8 cellular contexts compared by ENCODE assay signal in genomic region chr3:187150599-187150998, GRCh38. TPM values are rescaled to one million over a fixed set of nuclear protein-coding genes. Genes with fewer than 3 reads are reported as not detected.
DNase-seq lines count a peak whose midpoint lies in the region; FAIRE-seq and TF ChIP-seq lines count a peak whose summit lies in the region.

No MANE protein-coding gene starts in this region.

- FAIRE-seq in kidney (lab: Jason Lieb, UNC) = no peak

- H3K9me3 ChIP-seq in Peyer's patch (no peaks in the 10 kb centered on the region), kidney (ENCODE audit: control insufficient read depth in 1 of 2, low read length in 2 of 2) (no peaks in the 10 kb centered on the region)

- DNase-seq in Peyer's patch = peak in 2 of 3 donors; percentile 70 to 84
- DNase-seq in activated naive CD4-positive, alpha-beta T cell (lab: John Stamatoyannopoulos, UW) = peak; percentile 7 to 50 (median 24)
- peak; percentile 29 to 57 for DNase-seq in stimulated activated CD4-positive, alpha-beta T cell treated with anti-CD3 and anti-CD28 coated beads, Interleukin-12 subunit alpha, Interleukin-12 subunit beta, amount 100 ng/mL, for 24 hours (ENCODE audit: low read depth in 2 of 2)
- no peak for DNase-seq in LoVo (ENCODE audit: low spot score)
- no peak for DNase-seq in ecto neural progenitor cell (ENCODE audit: low spot score)
- DNase-seq in occipital lobe (lab: John Stamatoyannopoulos, UW) = no peak
- DNase-seq in kidney = no peak

- H3K4me1 ChIP-seq in Peyer's patch = no peaks in the 10 kb centered on the region
- no peaks in the 10 kb centered on the region for H3K4me1 ChIP-seq in kidney (ENCODE audit: control insufficient read depth in 1 of 2, insufficient read depth in 1 of 2, low read depth in 1 of 2, low read length in 2 of 2)

- intact Hi-C loops in kidney (cut with DNase I) = no loop called here

- H3K27me3 ChIP-seq in Peyer's patch = no peaks in the 10 kb centered on the region

- no peak overlapping the region for H3K9ac ChIP-seq in kidney (ENCODE audit: low read length in 2 of 2)

- TF ChIP-seq CTCF in GM12873 (IDR thresholded peaks at IDR 0.05; ENCODE audit: insufficient read depth, low read depth, low read length, missing control alignments) = peak; percentile 67
- TF ChIP-seq CTCF in Peyer's patch (IDR thresholded peaks at IDR 0.05) = peak; percentile 18 to 50 (median 27)
- TF ChIP-seq CTCF in kidney (IDR thresholded peaks at IDR 0.05; ENCODE audit: borderline replicate concordance, extremely low read depth, insufficient read depth) = no peak

- H3K36me3 ChIP-seq in Peyer's patch (no peaks in the 10 kb centered on the region), kidney (ENCODE audit: control insufficient read depth in 1 of 2, insufficient read depth in 2 of 2, low read length in 2 of 2) (no peaks in the 10 kb centered on the region)

- TF ChIP-seq POLR2A in Peyer's patch (IDR thresholded peaks at IDR 0.05) = no peak

- H3K4me3 ChIP-seq in Peyer's patch = no peak overlapping the region
- no peak overlapping the region for H3K4me3 ChIP-seq in kidney (ENCODE audit: low read length in 2 of 2)

- H3K27ac ChIP-seq in Peyer's patch (no peak overlapping the region), kidney (ENCODE audit: low read depth in 2 of 2, low read length in 2 of 2) (no peak overlapping the region)

RNA-seq across cellular contexts. Expression of gene RPL39L, which starts 11.3 kb away (rescaled TPM):
- total RNA-seq in Peyer's patch (1 to 10 TPM in 1 of 4 donors, not detected in 3; 1.5 TPM), occipital lobe (16.7 TPM), kidney (5.7 TPM)
- polyA plus RNA-seq in kidney (ENCODE audit: insufficient read depth, low read depth, low replicate concordance) = 10.9 TPM

RNA-seq across cellular contexts. Expression of gene RTP1, which starts 46.7 kb away (rescaled TPM):
- not detected for total RNA-seq in Peyer's patch
- not detected for total RNA-seq in occipital lobe
- not detected for total RNA-seq in kidney
- not detected for polyA plus RNA-seq in kidney (ENCODE audit: insufficient read depth, low read depth, low replicate concordance)

Comparison
In these comparisons a context has a peak if more than half of its experiments do, and no peak if none do; other contexts are left out.
1. DNase-seq: peak in Peyer's patch (2 of 3), activated naive CD4-positive, alpha-beta T cell (4 of 4) and stimulated activated CD4-positive, alpha-beta T cell treated with anti-CD3 and anti-CD28 coated beads, Interleukin-12 subunit alpha, Interleukin-12 subunit beta, amount 100 ng/mL, for 24 hours (2 of 2); none in LoVo (single experiment), ecto neural progenitor cell (single experiment), occipital lobe (single experiment) and kidney (single experiment).